In the genomic region with DNA sequence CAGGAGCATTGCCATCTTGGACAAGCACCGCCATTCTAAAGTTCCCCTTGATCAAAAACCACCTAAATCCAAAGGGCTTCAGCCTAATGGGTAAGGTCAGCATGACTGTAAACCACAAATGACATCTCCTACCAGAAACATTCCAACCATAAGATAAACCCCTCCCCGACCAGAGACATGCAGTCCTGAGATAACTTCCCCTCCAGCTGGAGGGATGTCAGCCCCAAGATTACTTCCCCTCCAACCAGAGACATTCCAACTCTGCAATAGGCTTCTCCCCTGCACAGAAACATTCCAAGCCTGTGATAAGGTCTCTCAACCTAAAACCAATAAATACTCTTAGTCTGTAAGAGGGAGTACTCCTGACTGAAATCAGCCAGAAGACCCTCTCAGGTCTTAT, we compare ENCODE assay signal across 15 cellular contexts.
"Had no signal": no experiment of that assay in that cellular context is flagged by ENCODE, and none has a peak within 500 bp of the region (broad histone marks: within the 10 kb centered on the region; RNA-seq: fewer than 3 reads in every experiment).

No MANE protein-coding gene starts in this region.

- H3K4me3 ChIP-seq: breast epithelium, neural progenitor cell, ovary, right lobe of liver, stomach, testis had no signal

- DNase-seq: activated CD4-positive, alpha-beta T cell treated with anti-CD3 and anti-CD28 coated beads, Interleukin-2, amount 50 U/mL, for 1 hour; activated CD8-positive, alpha-beta memory T cell treated with anti-CD3 and anti-CD28 coated beads for 24 hours; activated gamma-delta T cell treated with Interleukin-2 at 50 U/mL for 16 hours; amygdala; hippocampal formation; ovary; right lobe of liver; stimulated activated CD4-positive, alpha-beta T cell treated with anti-CD3 and anti-CD28 coated beads, Interleukin-1b, Interleukin-23, amount 100 ng/mL, for 48 hours; stomach; testis had no signal

- H3K27me3 ChIP-seq: breast epithelium, neural progenitor cell, ovary, right lobe of liver, stomach, testis had no signal

- H3K4me1 ChIP-seq: breast epithelium, stomach, testis had no signal

- H3K36me3 ChIP-seq: breast epithelium, neural progenitor cell, ovary, right lobe of liver, stomach had no signal

- H3K27ac Mint-ChIP-seq: activated naive CD8-positive, alpha-beta T cell; mesothelial cell of epicardium; neural progenitor cell; T-helper 1 cell treated with Interleukin-12 subunit alpha and Interleukin-12 subunit beta and Interleukin-4 antibody, amounts not matched to agents 30 μg/mL and 1 μg/mL, for 36 hours had no signal

- H3K9me3 Mint-ChIP-seq: T-helper 1 cell treated with Interleukin-12 subunit alpha and Interleukin-12 subunit beta and Interleukin-4 antibody, amounts not matched to agents 30 μg/mL and 1 μg/mL, for 36 hours had no signal

- H3K4me3 Mint-ChIP-seq: activated naive CD8-positive, alpha-beta T cell; mesothelial cell of epicardium; neural progenitor cell; T-helper 1 cell treated with Interleukin-12 subunit alpha and Interleukin-12 subunit beta and Interleukin-4 antibody, amounts not matched to agents 30 μg/mL and 1 μg/mL, for 36 hours had no signal

- H3K27ac ChIP-seq: breast epithelium, neural progenitor cell, ovary, right lobe of liver, stomach, testis had no signal

- H3K9me3 ChIP-seq: breast epithelium, ovary, right lobe of liver, testis had no signal

- ATAC-seq: right lobe of liver had no signal

- H3K36me3 Mint-ChIP-seq: mesothelial cell of epicardium had no signal
